Comparison of ENCODE assay signal across 1 cellular context in genomic region chr5:117434266-117434665, GRCh38.
TF ChIP-seq lines count a peak whose summit lies in the region.

No MANE protein-coding gene starts in this region.

TF ChIP-seq in H1, 55 proteins besides CTCF, POLR2A, EP300 and RAD21 (continued from another document):
- TF ChIP-seq CHD7 (IDR thresholded peaks at IDR 0.05; ENCODE audit: insufficient replicate concordance, low read length) (no peak), EGR1 (IDR thresholded peaks at IDR 0.05; ENCODE audit: borderline replicate concordance, low read depth, low read length) (no peak), TAF1 (IDR thresholded peaks at IDR 0.05; ENCODE audit: low read depth, low read length) (no peak), CHD1 (IDR thresholded peaks at IDR 0.05; ENCODE audit: low read depth, low read length) (no peak), EZH2 (IDR thresholded peaks at IDR 0.05; ENCODE audit: low read depth, low read length, severe bottlenecking) (no peak)
